ENCODE assay signal across 19 cellular contexts in genomic region chr1:5890346-5891106, GRCh38.
"Had no signal": no experiment of that assay in that cellular context is flagged by ENCODE, and none has a peak within 500 bp of the region (broad histone marks: within the 10 kb centered on the region; RNA-seq: fewer than 3 reads in every experiment).

No MANE protein-coding gene starts in this region.

- H3K4me3 ChIP-seq: esophagus muscularis mucosa, gastrocnemius medialis, heart right ventricle, psoas muscle, skin epidermis had no signal

- H3K4me1 ChIP-seq: esophagus muscularis mucosa, gastrocnemius medialis, heart right ventricle, parathyroid adenoma, psoas muscle had no signal

- DNase-seq: cortex of kidney; effector memory CD4-positive, alpha-beta T cell; gastrocnemius medialis; naive B cell; stimulated activated CD4-positive, alpha-beta T cell treated with anti-CD3 and anti-CD28 coated beads, Interleukin-2, amount 100 ng/mL, for 24 hours; stimulated activated CD4-positive, alpha-beta T cell treated with anti-CD3 and anti-CD28 coated beads, Interleukin-4, amount 100 ng/mL, for 4 hours; stimulated activated naive B cell treated with anti-CD40 and anti-IgM and Interleukin-4, amounts not matched to agents 10 μg/mL and 1 μg/mL and 100 μg/mL, for 72 hours; stimulated activated naive CD8-positive, alpha-beta T cell treated with anti-CD3 and anti-CD28 coated beads, Interleukin-15, amount 100 ng/mL, for 72 hours; trophoblast cell had no signal

- H3K36me3 ChIP-seq: gastrocnemius medialis had no signal

- H3K4me3 Mint-ChIP-seq: central memory CD8-positive, alpha-beta T cell; mesothelial cell of epicardium; naive B cell; stimulated activated naive B cell treated with anti-CD40 and anti-IgM and Interleukin-4, amounts not matched to agents 10 μg/mL and 1 μg/mL and 100 μg/mL, for 72 hours; stimulated activated naive CD8-positive, alpha-beta T cell treated with anti-CD3 and anti-CD28 coated beads, Interleukin-15, amount 100 ng/mL, for 72 hours had no signal

- ATAC-seq: gastrocnemius medialis; left lobe of liver; psoas muscle; stimulated activated naive B cell treated with anti-CD40 and anti-IgM and Interleukin-4, amounts not matched to agents 10 μg/mL and 1 μg/mL and 100 μg/mL, for 72 hours; stimulated activated naive CD8-positive, alpha-beta T cell treated with anti-CD3 and anti-CD28 coated beads, Interleukin-15, amount 100 ng/mL, for 72 hours had no signal

- H3K9me3 ChIP-seq: esophagus muscularis mucosa, gastrocnemius medialis, psoas muscle had no signal

- H3K9ac ChIP-seq: parathyroid adenoma had no signal

- H3K27ac Mint-ChIP-seq: naive B cell; stimulated activated naive B cell treated with anti-CD40 and anti-IgM and Interleukin-4, amounts not matched to agents 10 μg/mL and 1 μg/mL and 100 μg/mL, for 72 hours; stimulated activated naive CD8-positive, alpha-beta T cell treated with anti-CD3 and anti-CD28 coated beads, Interleukin-15, amount 100 ng/mL, for 72 hours had no signal

- H3K27me3 ChIP-seq: esophagus muscularis mucosa, gastrocnemius medialis, heart right ventricle had no signal

- H3K27ac ChIP-seq: epithelial cell of prostate, esophagus muscularis mucosa, parathyroid adenoma, psoas muscle, skin epidermis had no signal

- FAIRE-seq: islet of Langerhans had no signal

- H3K4me1 Mint-ChIP-seq: central memory CD8-positive, alpha-beta T cell; naive B cell; stimulated activated naive B cell treated with anti-CD40 and anti-IgM and Interleukin-4, amounts not matched to agents 10 μg/mL and 1 μg/mL and 100 μg/mL, for 72 hours; stimulated activated naive CD8-positive, alpha-beta T cell treated with anti-CD3 and anti-CD28 coated beads, Interleukin-15, amount 100 ng/mL, for 72 hours had no signal

- H3K27me3 Mint-ChIP-seq: central memory CD8-positive, alpha-beta T cell; naive B cell; stimulated activated naive B cell treated with anti-CD40 and anti-IgM and Interleukin-4, amounts not matched to agents 10 μg/mL and 1 μg/mL and 100 μg/mL, for 72 hours; stimulated activated naive CD8-positive, alpha-beta T cell treated with anti-CD3 and anti-CD28 coated beads, Interleukin-15, amount 100 ng/mL, for 72 hours had no signal

- H3K9me3 Mint-ChIP-seq: central memory CD8-positive, alpha-beta T cell; stimulated activated naive CD8-positive, alpha-beta T cell treated with anti-CD3 and anti-CD28 coated beads, Interleukin-15, amount 100 ng/mL, for 72 hours had no signal
